ENCODE assay signal across 1 cellular context in the genomic region with DNA sequence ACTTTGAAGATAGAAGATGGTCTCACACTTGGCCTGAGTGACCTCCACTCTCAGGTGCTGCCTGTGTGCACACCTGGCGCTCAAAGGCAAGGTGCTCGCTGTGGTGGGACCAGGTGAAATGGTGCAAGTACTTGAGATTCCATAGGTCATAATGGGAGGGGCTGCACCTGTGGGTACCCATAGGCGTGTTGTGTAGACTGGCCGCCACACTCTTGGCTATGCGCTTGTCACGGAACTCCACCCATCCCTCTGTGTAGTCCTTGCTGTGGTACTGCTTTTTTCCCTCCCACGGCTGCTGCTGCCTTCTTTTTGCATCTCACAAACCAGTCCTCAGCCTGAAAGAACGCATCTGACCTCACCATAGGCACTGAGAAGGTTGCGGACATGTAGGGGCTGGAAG.
TF ChIP-seq lines count a peak whose summit lies in the region.

No MANE protein-coding gene starts in this region.

TF ChIP-seq in H1, 55 proteins besides CTCF, POLR2A, EP300 and RAD21:
- no peak for TF ChIP-seq POU5F1 (IDR thresholded peaks at IDR 0.05; ENCODE audit: low read depth, low read length)
- TF ChIP-seq PHF8 (conservative IDR thresholded peaks at IDR 0.05; ENCODE audit: low read depth, low read length) = no peak
- no peak for TF ChIP-seq BCL11A (IDR thresholded peaks at IDR 0.05; ENCODE audit: low read depth in 2 of 2, low read length in 2 of 2)
- TF ChIP-seq KDM5A (IDR thresholded peaks at IDR 0.05; ENCODE audit: low read length) = no peak
- no peak for TF ChIP-seq CHD2 (IDR thresholded peaks at IDR 0.05; ENCODE audit: low read length)
- no peak for TF ChIP-seq FOSL1 (IDR thresholded peaks at IDR 0.05; ENCODE audit: insufficient read depth, low read depth, low read length)
- TF ChIP-seq, protein P1, sequence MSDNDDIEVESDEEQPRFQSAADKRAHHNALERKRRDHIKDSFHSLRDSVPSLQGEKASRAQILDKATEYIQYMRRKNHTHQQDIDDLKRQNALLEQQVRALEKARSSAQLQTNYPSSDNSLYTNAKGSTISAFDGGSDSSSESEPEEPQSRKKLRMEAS (IDR thresholded peaks at IDR 0.05) = no peak
- no peak for TF ChIP-seq GABPA (IDR thresholded peaks at IDR 0.05; ENCODE audit: borderline replicate concordance, insufficient read depth, low read length)
- TF ChIP-seq TAF1 (IDR thresholded peaks at IDR 0.05; ENCODE audit: low read depth, low read length) = no peak
